Comparison of ENCODE assay signal across 8 cellular contexts in genomic region chr20:3045042-3045815, GRCh38. TPM values are rescaled to one million over a fixed set of nuclear protein-coding genes. Genes with fewer than 3 reads are reported as not detected.
DNase-seq lines count a peak whose midpoint lies in the region; ATAC-seq lines count a peak whose summit lies in the region.

No MANE protein-coding gene starts in this region.

- in situ Hi-C loops in T47D (cut with HindIII; ENCODE audit: low pct_unique_long_range_greater_than_20kb, low sequenced_read_pairs), result no loop called here

- no peaks in the 10 kb centered on the region for H3K27me3 Mint-ChIP-seq in T-helper 17 cell

- H3K27me3 ChIP-seq in Karpas-422 (ENCODE audit: low read length), result no peaks in the 10 kb centered on the region

- H4K20me1 ChIP-seq in Karpas-422 (ENCODE audit: insufficient read depth, low read depth, low read length), result 0 out of 2 replicates have a peak, but pooled peaks cover 9% of the 10 kb centered on the region

- peaks cover 22% of the 10 kb centered on the region for H3K4me1 Mint-ChIP-seq in T-helper 17 cell

- no peaks in the 10 kb centered on the region for H3K36me3 Mint-ChIP-seq in T-helper 17 cell (ENCODE audit: low read depth)

- peak overlapping the region; percentile 98 for H3K4me2 ChIP-seq in Karpas-422 (ENCODE audit: low read depth, low read length, poor library complexity, severe bottlenecking)

- peak overlapping the region; percentile 86 for H3K9ac ChIP-seq in Karpas-422 (ENCODE audit: low read length)

- H3K4me3 ChIP-seq in Karpas-422 (ENCODE audit: low read length), result peak overlapping the region; percentile 88

- ATAC-seq in T-helper 17 cell, result peak; percentile 54

- peak overlapping the region; percentile 92 for H3K4me3 Mint-ChIP-seq in T-helper 17 cell

- no peaks in the 10 kb centered on the region for H3K9me2 ChIP-seq in Karpas-422 (replicated peaks; ENCODE audit: insufficient read depth, low read length)

- peak overlapping the region; percentile 83; the same call in 1 of the 2 replicates for H2AFZ ChIP-seq in Karpas-422 (ENCODE audit: low read length)

- peaks cover 31% of the 10 kb centered on the region for H3K4me1 ChIP-seq in Karpas-422 (ENCODE audit: low read length)

- peak; percentile 37 for DNase-seq in GM04504 (ENCODE audit: low read depth)
- DNase-seq in GOT3 (lab: John Stamatoyannopoulos, UW), result peak; percentile 81
- peak; percentile 90 for DNase-seq in Karpas-422
- peak; percentile 19 to 28 (median 27) for DNase-seq in T-helper 17 cell
- DNase-seq in T47D (ENCODE audit: low read depth in 1 of 2, low spot score in 1 of 2), result peak; percentile 87 to 88
- peak; percentile 95 for DNase-seq in islet precursor cell
- DNase-seq in stimulated activated CD4-positive, alpha-beta T cell treated with anti-CD3 and anti-CD28 coated beads, Interleukin-1b, Interleukin-23, amount 100 ng/mL, for 24 hours (ENCODE audit: low read depth in 4 of 4, low spot score in 1 of 4), result peak in 3 of 4 experiments; percentile 19 to 54 (median 33)
- no peak for DNase-seq in globus pallidus (ENCODE audit: low spot score)

- peaks cover 25% of the 10 kb centered on the region for H3K36me3 ChIP-seq in Karpas-422 (ENCODE audit: insufficient read depth, low read length)

- H3K27ac ChIP-seq in Karpas-422 (ENCODE audit: low read length), result peak overlapping the region; percentile 93

- no peaks in the 10 kb centered on the region for H3K9me3 ChIP-seq in Karpas-422 (ENCODE audit: low read length)
- no peaks in the 10 kb centered on the region for H3K9me3 ChIP-seq in T-helper 17 cell (ENCODE audit: control insufficient read depth, low read length, poor library complexity, severe bottlenecking)

- H3K27ac Mint-ChIP-seq in T-helper 17 cell, result peak overlapping the region; percentile 66

- peaks cover 20% of the 10 kb centered on the region for H3K79me2 ChIP-seq in Karpas-422 (ENCODE audit: low read length)

RNA-seq across cellular contexts. Expression of gene MRPS26, which starts 0.6 kb away (rescaled TPM):
- 66.5 and 109 TPM in 2 replicates for total RNA-seq in Karpas-422 (2014; rRNA removed; shearing (Covaris generic); ENCODE audit: low replicate concordance)
- total RNA-seq in T-helper 17 cell, result 10 to 100 TPM; 16.8 to 17.2 TPM

RNA-seq across cellular contexts. Expression of gene GNRH2, which starts 1.8 kb away (rescaled TPM):
- 0.52 and 2.7 TPM in 2 replicates for total RNA-seq in Karpas-422 (2014; rRNA removed; shearing (Covaris generic); ENCODE audit: low replicate concordance)
- total RNA-seq in T-helper 17 cell, result under 1 TPM; 0.92 to 0.94 TPM

RNA-seq across cellular contexts. Expression of gene OXT, which starts 26.2 kb away (rescaled TPM):
- not detected in 2 replicates for total RNA-seq in Karpas-422 (2014; rRNA removed; shearing (Covaris generic); ENCODE audit: low replicate concordance)
- under 1 TPM in 1 of 2 donors, not detected in 1; 0.62 TPM for total RNA-seq in T-helper 17 cell

RNA-seq across cellular contexts. Expression of gene AVP, which starts 39.3 kb away (rescaled TPM):
- not detected in 2 replicates for total RNA-seq in Karpas-422 (2014; rRNA removed; shearing (Covaris generic); ENCODE audit: low replicate concordance)
- total RNA-seq in T-helper 17 cell, result not detected
